10 cellular contexts compared by ENCODE assay signal in genomic region chr16:8126313-8126712, GRCh38.
"Had no signal": no experiment of that assay in that cellular context is flagged by ENCODE, and none has a peak within 500 bp of the region (broad histone marks: within the 10 kb centered on the region; RNA-seq: fewer than 3 reads in every experiment).

No MANE protein-coding gene starts in this region.

- H3K27ac Mint-ChIP-seq: GM23338, H9, HFFc6 had no signal

- H2AFZ ChIP-seq: GM23248, GM23338 had no signal

- H3K4me2 ChIP-seq: GM23338 had no signal

- H3K4me3 Mint-ChIP-seq: GM23338, H9, HFFc6 had no signal

- ATAC-seq: GM23338, HCT116 had no signal

- H3K9ac ChIP-seq: GM23248 had no signal

- DNase-seq: GM23248, GOT3, H7, H9, HFFc6 had no signal

- H3K27ac ChIP-seq: GM23248 had no signal

- H3K4me1 Mint-ChIP-seq: GM23338 had no signal

- H3K4me3 ChIP-seq: GM23248, GM23338, HAP-1 had no signal

- H3K9me3 ChIP-seq: HAP-1 had no signal

- H3K36me3 ChIP-seq: HAP-1 had no signal

- FAIRE-seq: H1, H54 had no signal
